Comparison of ENCODE assay signal across 1 cellular context in genomic region chr16:27368358-27368722, GRCh38.
TF ChIP-seq lines count a peak whose summit lies in the region.

No MANE protein-coding gene starts in this region.

TF ChIP-seq in HepG2, 621 proteins besides CTCF, POLR2A, EP300 and RAD21:
- TF ChIP-seq ZNF784 (CRISPR knock-in tag; IDR thresholded peaks at IDR 0.05; ENCODE audit: borderline replicate concordance) (0 out of 2 replicates have a peak, but pooled peaks have one; percentile 11), PCBP1 (IDR thresholded peaks at IDR 0.05; ENCODE audit: borderline replicate concordance, low read depth, low read length) (0 out of 2 replicates have a peak, but pooled peaks have one; percentile 36), ZNF839 (CRISPR knock-in tag; IDR thresholded peaks at IDR 0.05; ENCODE audit: borderline replicate concordance) (no peak), ZNF629 (CRISPR knock-in tag; conservative IDR thresholded peaks at IDR 0.05) (0 out of 2 replicates have a peak, but pooled peaks have one; percentile 23), EHMT2 (IDR thresholded peaks at IDR 0.05; ENCODE audit: borderline replicate concordance, low read depth, low read length) (no peak), MXD3 (CRISPR knock-in tag; IDR thresholded peaks at IDR 0.05) (0 out of 2 replicates have a peak, but pooled peaks have one; percentile 1)
